Comparison of ENCODE assay signal across 8 cellular contexts in genomic region chr11:119641991-119642745, GRCh38.
A peak's percentile ranks its signal among the peaks of the same experiment; 100 is the strongest.
DNase-seq lines count a peak whose midpoint lies in the region; ATAC-seq and TF ChIP-seq lines count a peak whose summit lies in the region.

No MANE protein-coding gene starts in this region.

- H3K4me1 ChIP-seq in Loucy (ENCODE audit: insufficient read depth, low read length, poor library complexity, severe bottlenecking) (no peaks in the 10 kb centered on the region), liver (ENCODE audit: control insufficient read depth in 4 of 4, insufficient read depth in 4 of 4, low read length in 3 of 4) (peaks cover 0 to 11% (median 7%) of the 10 kb centered on the region in 4 donors)

- H3K27me3 Mint-ChIP-seq in activated CD4-positive, alpha-beta T cell treated with anti-CD3 and anti-CD28 coated beads, Interleukin-2, amount 10 ng/mL, durations not matched to agents 24 days and 14 days, result peaks cover 2% of the 10 kb centered on the region
- no peaks in the 10 kb centered on the region for H3K27me3 Mint-ChIP-seq in activated CD8-positive, alpha-beta T cell treated with anti-CD3 and anti-CD28 coated beads for 36 hours

- peak; percentile 81 for TF ChIP-seq CTCF in Loucy (conservative IDR thresholded peaks at IDR 0.05; ENCODE audit: low read length)
- peak; percentile 71 for TF ChIP-seq CTCF in activated CD8-positive, alpha-beta T cell treated with anti-CD3 and anti-CD28 coated beads for 36 hours (IDR thresholded peaks at IDR 0.05)
- peak; percentile 51 for TF ChIP-seq CTCF in liver (IDR thresholded peaks at IDR 0.05; ENCODE audit: low read depth, low read length, missing input control)

- H3K36me3 ChIP-seq in Loucy (ENCODE audit: insufficient read depth, low read length) (no peaks in the 10 kb centered on the region), liver (ENCODE audit: control insufficient read depth in 4 of 4, insufficient read depth in 3 of 4, low read depth in 1 of 4, low read length in 3 of 4) (no peaks in the 10 kb centered on the region)

- H3K9ac ChIP-seq in Loucy (ENCODE audit: low read depth, low read length, poor library complexity, severe bottlenecking) (no peak overlapping the region), liver (ENCODE audit: low read depth in 1 of 2, low read length in 2 of 2) (no peak overlapping the region)

- H3K9me2 ChIP-seq in Loucy (replicated peaks; ENCODE audit: low read depth, low read length), result no peaks in the 10 kb centered on the region

- no peaks in the 10 kb centered on the region for H3K4me1 Mint-ChIP-seq in activated CD4-positive, alpha-beta T cell treated with anti-CD3 and anti-CD28 coated beads, Interleukin-2, amount 10 ng/mL, durations not matched to agents 24 days and 14 days
- H3K4me1 Mint-ChIP-seq in activated CD8-positive, alpha-beta T cell treated with anti-CD3 and anti-CD28 coated beads for 36 hours (ENCODE audit: low read depth), result no peaks in the 10 kb centered on the region

- CTCF ChIA-PET in activated CD8-positive, alpha-beta T cell treated with anti-CD3 and anti-CD28 coated beads for 36 hours (lab: Charles Lee), result interaction anchor here (0.6 to 2.5 kb wide), 9 partner anchors 11 to 1703 kb away, joined by 3 to 10 read pairs (median 3); partner anchors contain the start of gene NECTIN1

- ATAC-seq in activated CD8-positive, alpha-beta T cell treated with anti-CD3 and anti-CD28 coated beads for 36 hours, result peak; percentile 42

- H3K9me3 Mint-ChIP-seq in activated CD4-positive, alpha-beta T cell treated with anti-CD3 and anti-CD28 coated beads, Interleukin-2, amount 10 ng/mL, durations not matched to agents 24 days and 14 days, result no peaks in the 10 kb centered on the region
- H3K9me3 Mint-ChIP-seq in activated CD8-positive, alpha-beta T cell treated with anti-CD3 and anti-CD28 coated beads for 36 hours, result no peaks in the 10 kb centered on the region

- no peak overlapping the region for H3K27ac Mint-ChIP-seq in activated CD4-positive, alpha-beta T cell treated with anti-CD3 and anti-CD28 coated beads, Interleukin-2, amount 10 ng/mL, durations not matched to agents 24 days and 14 days
- H3K27ac Mint-ChIP-seq in activated CD8-positive, alpha-beta T cell treated with anti-CD3 and anti-CD28 coated beads for 36 hours, result no peak overlapping the region

- no peak overlapping the region for H3K27ac ChIP-seq in liver (ENCODE audit: low read depth in 1 of 2, low read length in 2 of 2)

- no peaks in the 10 kb centered on the region for H4K20me1 ChIP-seq in Loucy (ENCODE audit: insufficient read depth, low read length, poor library complexity, severe bottlenecking)

- H3K27me3 ChIP-seq in Loucy (ENCODE audit: insufficient read depth, low read length, poor library complexity, severe bottlenecking), result no peaks in the 10 kb centered on the region
- H3K27me3 ChIP-seq in liver (ENCODE audit: control insufficient read depth in 4 of 4, insufficient read depth in 4 of 4, low read length in 3 of 4), result no peaks in the 10 kb centered on the region

- H3F3A ChIP-seq in Loucy (ENCODE audit: low read depth), result no peaks in the 10 kb centered on the region

- no peak overlapping the region for H3K4me3 ChIP-seq in Loucy (ENCODE audit: low read length, poor library complexity, severe bottlenecking)
- H3K4me3 ChIP-seq in liver (ENCODE audit: low read depth in 1 of 3, low read length in 3 of 3), result no peak overlapping the region

- intact Hi-C loops in activated CD4-positive, alpha-beta T cell treated with anti-CD3 and anti-CD28 coated beads, Interleukin-2, amount 10 ng/mL, durations not matched to agents 24 days and 14 days (cut with micrococcal nuclease), result no loop called here
- intact Hi-C loops in activated CD8-positive, alpha-beta T cell treated with anti-CD3 and anti-CD28 coated beads for 36 hours (cut with micrococcal nuclease), result no loop called here

- H3K4me2 ChIP-seq in Loucy (ENCODE audit: low read depth, low read length, poor library complexity, severe bottlenecking), result no peak overlapping the region

- peak; percentile 65 for DNase-seq in activated CD4-positive, alpha-beta T cell treated with anti-CD3 and anti-CD28 coated beads, Interleukin-2, amount 10 ng/mL, durations not matched to agents 24 days and 14 days
- DNase-seq in activated CD4-positive, alpha-beta T cell treated with anti-CD3 and anti-CD28 coated beads, Interleukin-2, amount 50 U/mL, for 4 hours, result no peak
- peak; percentile 20 for DNase-seq in activated CD8-positive, alpha-beta T cell treated with anti-CD3 and anti-CD28 coated beads for 36 hours
- no peak for DNase-seq in DMS114 treated with DMSO at 0.1 percent for 48 hours (lab: John Stamatoyannopoulos, UW; ENCODE audit: unreplicated experiment)
- DNase-seq in NCI-H2227 (lab: John Stamatoyannopoulos, UW; ENCODE audit: unreplicated experiment), result no peak
- DNase-seq in NOMO-1 (lab: John Stamatoyannopoulos, UW; ENCODE audit: unreplicated experiment in 2 of 2), result no peak

- no peak overlapping the region for H2AFZ ChIP-seq in Loucy (ENCODE audit: low read length)

- H3K9me3 ChIP-seq in Loucy (ENCODE audit: insufficient read depth, low read depth, low read length) (no peaks in the 10 kb centered on the region), liver (ENCODE audit: control insufficient read depth in 4 of 4, low read length in 3 of 4) (no peaks in the 10 kb centered on the region)

- no peaks in the 10 kb centered on the region for H3K36me3 Mint-ChIP-seq in activated CD4-positive, alpha-beta T cell treated with anti-CD3 and anti-CD28 coated beads, Interleukin-2, amount 10 ng/mL, durations not matched to agents 24 days and 14 days (ENCODE audit: low read depth)
- no peaks in the 10 kb centered on the region for H3K36me3 Mint-ChIP-seq in activated CD8-positive, alpha-beta T cell treated with anti-CD3 and anti-CD28 coated beads for 36 hours (ENCODE audit: low read depth)

- no peaks in the 10 kb centered on the region for H3K79me2 ChIP-seq in Loucy (ENCODE audit: insufficient read depth, low read length)

- H3K4me3 Mint-ChIP-seq in activated CD4-positive, alpha-beta T cell treated with anti-CD3 and anti-CD28 coated beads, Interleukin-2, amount 10 ng/mL, durations not matched to agents 24 days and 14 days, result no peak overlapping the region
- no peak overlapping the region for H3K4me3 Mint-ChIP-seq in activated CD8-positive, alpha-beta T cell treated with anti-CD3 and anti-CD28 coated beads for 36 hours

- POLR2A ChIA-PET in activated CD8-positive, alpha-beta T cell treated with anti-CD3 and anti-CD28 coated beads for 36 hours (lab: Charles Lee), result no interaction called here

- peak; percentile 65 to 76 for TF ChIP-seq RAD21 in liver (IDR thresholded peaks at IDR 0.05)

- WGBS in liver, result 63% methylated on average over 12 of the region's 12 CpGs

TF ChIP-seq in liver, 16 proteins besides CTCF, POLR2A, EP300 and RAD21:
- TF ChIP-seq YY1 (IDR thresholded peaks at IDR 0.05) (no peak), JUND (IDR thresholded peaks at IDR 0.05) (no peak), TAF1 (conservative IDR thresholded peaks at IDR 0.05) (no peak), FOXA2 (IDR thresholded peaks at IDR 0.05) (no peak), HNF4G (IDR thresholded peaks at IDR 0.05) (no peak), MAX (IDR thresholded peaks at IDR 0.05) (no peak), FOXA1 (IDR thresholded peaks at IDR 0.05) (no peak), HNF4A (conservative IDR thresholded peaks at IDR 0.05) (no peak), RXRA (IDR thresholded peaks at IDR 0.05) (no peak), SP1 (IDR thresholded peaks at IDR 0.05) (no peak)

Comparison
In these comparisons a context has a peak if more than half of its experiments do, and no peak if none do; other contexts are left out.
1. DNase-seq: peak in activated CD4-positive, alpha-beta T cell treated with anti-CD3 and anti-CD28 coated beads, Interleukin-2, amount 10 ng/mL, durations not matched to agents 24 days and 14 days (single experiment) and activated CD8-positive, alpha-beta T cell treated with anti-CD3 and anti-CD28 coated beads for 36 hours (single experiment); none in activated CD4-positive, alpha-beta T cell treated with anti-CD3 and anti-CD28 coated beads, Interleukin-2, amount 50 U/mL, for 4 hours (0 of 2), DMS114 treated with DMSO at 0.1 percent for 48 hours (single experiment), NCI-H2227 (single experiment) and NOMO-1 (0 of 2).
2. Peak in every context shown above with its lines, with median percentiles within 50 percentile points of each other: CTCF ChIP-seq.